1 cellular context compared by ENCODE assay signal in the genomic region with DNA sequence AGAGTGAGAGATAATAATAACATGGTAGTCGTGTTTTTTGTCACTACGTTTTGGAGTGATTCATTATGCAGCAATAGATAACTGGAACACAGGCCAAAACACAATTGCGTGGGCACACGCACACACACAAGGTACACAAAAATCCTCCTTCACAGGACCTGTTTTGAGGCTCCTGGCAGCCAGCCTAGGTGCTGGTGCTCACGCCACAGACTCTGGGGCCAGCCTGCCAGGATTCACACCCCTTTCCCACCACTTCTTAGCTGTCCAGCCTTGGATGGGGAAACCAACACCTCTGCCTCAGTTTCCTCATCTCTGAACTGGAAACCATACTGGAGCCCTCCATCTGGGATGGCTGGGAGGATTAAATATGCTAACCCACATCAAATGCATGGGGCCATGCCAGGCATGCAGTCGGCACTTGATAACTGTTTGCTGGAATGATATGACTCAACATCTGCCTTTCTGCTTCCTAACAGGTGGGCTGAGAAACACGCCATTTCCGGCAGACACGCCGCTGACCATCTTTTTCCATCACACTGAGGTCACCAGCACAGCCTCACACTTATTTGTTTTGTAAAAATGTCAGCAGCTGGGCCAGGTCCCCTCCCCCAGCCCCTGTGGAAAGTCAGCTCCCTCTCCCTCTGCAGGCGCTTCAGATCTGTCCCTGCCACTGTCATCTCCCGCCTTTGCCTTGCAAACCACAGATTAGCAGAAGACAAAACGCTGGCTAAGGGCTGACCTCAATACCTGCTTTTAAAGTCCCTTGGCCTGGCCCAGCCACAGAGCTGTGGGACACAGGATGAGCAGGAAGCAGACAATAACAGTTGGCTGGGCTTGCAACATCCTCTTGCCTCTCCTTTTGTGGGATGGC.
TF ChIP-seq lines count a peak whose summit lies in the region.

No MANE protein-coding gene starts in this region.

TF ChIP-seq in SK-N-SH, 30 proteins besides CTCF, POLR2A, EP300 and RAD21 (continued from another document):
- TF ChIP-seq, protein P1, sequence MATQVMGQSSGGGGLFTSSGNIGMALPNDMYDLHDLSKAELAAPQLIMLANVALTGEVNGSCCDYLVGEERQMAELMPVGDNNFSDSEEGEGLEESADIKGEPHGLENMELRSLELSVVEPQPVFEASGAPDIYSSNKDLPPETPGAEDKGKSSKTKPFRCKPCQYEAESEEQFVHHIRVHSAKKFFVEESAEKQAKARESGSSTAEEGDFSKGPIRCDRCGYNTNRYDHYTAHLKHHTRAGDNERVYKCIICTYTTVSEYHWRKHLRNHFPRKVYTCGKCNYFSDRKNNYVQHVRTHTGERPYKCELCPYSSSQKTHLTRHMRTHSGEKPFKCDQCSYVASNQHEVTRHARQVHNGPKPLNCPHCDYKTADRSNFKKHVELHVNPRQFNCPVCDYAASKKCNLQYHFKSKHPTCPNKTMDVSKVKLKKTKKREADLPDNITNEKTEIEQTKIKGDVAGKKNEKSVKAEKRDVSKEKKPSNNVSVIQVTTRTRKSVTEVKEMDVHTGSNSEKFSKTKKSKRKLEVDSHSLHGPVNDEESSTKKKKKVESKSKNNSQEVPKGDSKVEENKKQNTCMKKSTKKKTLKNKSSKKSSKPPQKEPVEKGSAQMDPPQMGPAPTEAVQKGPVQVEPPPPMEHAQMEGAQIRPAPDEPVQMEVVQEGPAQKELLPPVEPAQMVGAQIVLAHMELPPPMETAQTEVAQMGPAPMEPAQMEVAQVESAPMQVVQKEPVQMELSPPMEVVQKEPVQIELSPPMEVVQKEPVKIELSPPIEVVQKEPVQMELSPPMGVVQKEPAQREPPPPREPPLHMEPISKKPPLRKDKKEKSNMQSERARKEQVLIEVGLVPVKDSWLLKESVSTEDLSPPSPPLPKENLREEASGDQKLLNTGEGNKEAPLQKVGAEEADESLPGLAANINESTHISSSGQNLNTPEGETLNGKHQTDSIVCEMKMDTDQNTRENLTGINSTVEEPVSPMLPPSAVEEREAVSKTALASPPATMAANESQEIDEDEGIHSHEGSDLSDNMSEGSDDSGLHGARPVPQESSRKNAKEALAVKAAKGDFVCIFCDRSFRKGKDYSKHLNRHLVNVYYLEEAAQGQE (IDR thresholded peaks at IDR 0.05; ENCODE audit: low read depth, low read length): no peak
